Comparison of ENCODE assay signal across 22 cellular contexts in genomic region chr2:26660363-26660962, GRCh38. TPM values are rescaled to one million over a fixed set of nuclear protein-coding genes. Genes with fewer than 3 reads are reported as not detected.
A peak's percentile ranks its signal among the peaks of the same experiment; 100 is the strongest.
DNase-seq lines count a peak whose midpoint lies in the region; ATAC-seq, FAIRE-seq and TF ChIP-seq lines count a peak whose summit lies in the region.
"Had no signal": no experiment of that assay in that cellular context is flagged by ENCODE, and none has a peak within 500 bp of the region (broad histone marks: within the 10 kb centered on the region; RNA-seq: fewer than 3 reads in every experiment).

No MANE protein-coding gene starts in this region.

- WGBS in endodermal cell (ENCODE audit: insufficient coverage in 1 of 2, insufficient read length in 1 of 2), 2 experiments = 96% methylated on average over 1 of the region's 1 CpG; no CpG with 5 or more reads in 1 of the 2 experiments

- H3K27me3 ChIP-seq in endodermal cell (ENCODE audit: control insufficient read depth, insufficient read depth, low read length, poor library complexity, severe bottlenecking) = no peaks in the 10 kb centered on the region
- H3K27me3 ChIP-seq: BLaER1 had no signal

- peaks cover 3% of the 10 kb centered on the region for H3K4me1 Mint-ChIP-seq in endodermal cell

- no peaks in the 10 kb centered on the region for H3K4me1 ChIP-seq in endodermal cell (ENCODE audit: control insufficient read depth, insufficient read depth, low read length)

- H3K36me3 Mint-ChIP-seq in endodermal cell (ENCODE audit: low read depth) = no peaks in the 10 kb centered on the region
- H3K36me3 Mint-ChIP-seq: CD8-positive, alpha-beta T cell had no signal

- no peak overlapping the region for H3K9ac ChIP-seq in endodermal cell (ENCODE audit: extremely low read depth, low read length, poor library complexity, severe bottlenecking)
- H3K9ac ChIP-seq: BLaER1 had no signal

- FAIRE-seq in D721Med (lab: Jason Lieb, UNC) (peak; percentile 66), RCC 7860 (lab: Jason Lieb, UNC) (peak; percentile 25)

- DNase-seq in D721Med (ENCODE audit: insufficient read length, low spot score) = no peak
- no peak for DNase-seq in RCC 7860 (ENCODE audit: low spot score)
- no peak for DNase-seq in endodermal cell
- no peak for DNase-seq in activated CD4-positive, alpha-beta T cell treated with anti-CD3 and anti-CD28 coated beads for 1 hour
- DNase-seq: Calu3; CD8-positive, alpha-beta T cell; DMS 273 treated with DMSO at 0.1 percent for 48 hours; DND-41; EL; GOT3; H7 had no signal

- H3K9me3 Mint-ChIP-seq in endodermal cell = peaks cover 32% of the 10 kb centered on the region

- TF ChIP-seq CTCF in D721Med (IDR thresholded peaks at IDR 0.05; ENCODE audit: insufficient read depth, missing control alignments) (no peak), endodermal cell (conservative IDR thresholded peaks at IDR 0.05) (no peak)

- ATAC-seq in GM18502 (IDR thresholded peaks at IDR 0.05; ENCODE audit: poor library complexity, unreplicated experiment) (no peak), HG02970 (IDR thresholded peaks at IDR 0.05; ENCODE audit: low FRiP score, unreplicated experiment) (no peak), GM19351 (IDR thresholded peaks at IDR 0.05; ENCODE audit: unreplicated experiment) (no peak)
- ATAC-seq: CD8-positive, alpha-beta T cell; GM12878; HCT116 had no signal

- H3K9me3 ChIP-seq in endodermal cell (ENCODE audit: control insufficient read depth, low read length) = peaks cover 21% of the 10 kb centered on the region

- no peak overlapping the region for H3K27ac Mint-ChIP-seq in endodermal cell
- H3K27ac Mint-ChIP-seq: CD8-positive, alpha-beta T cell had no signal

- no peaks in the 10 kb centered on the region for H3K27me3 Mint-ChIP-seq in endodermal cell (ENCODE audit: insufficient read depth)

- H3K4me3 Mint-ChIP-seq in endodermal cell = no peak overlapping the region
- H3K4me3 Mint-ChIP-seq: CD8-positive, alpha-beta T cell had no signal

- H3K4me3 ChIP-seq in endodermal cell (ENCODE audit: low read length) = peak overlapping the region; percentile 34
- H3K4me3 ChIP-seq: BLaER1, GM12878 had no signal

- no peak overlapping the region for H3K27ac ChIP-seq in endodermal cell (ENCODE audit: low read depth, low read length)
- H3K27ac ChIP-seq: BLaER1, HL-60 had no signal

- H3K36me3 ChIP-seq in endodermal cell (ENCODE audit: control insufficient read depth, insufficient read depth, low read length) = no peaks in the 10 kb centered on the region
- H3K36me3 ChIP-seq: BLaER1 had no signal

RNA-seq across cellular contexts. Expression of gene CIB4, which starts 19.3 kb away (rescaled TPM):
- total RNA-seq in endodermal cell = not detected
- not detected for polyA plus RNA-seq in endodermal cell (2013, experiment 1 of 2)
- polyA plus RNA-seq in endodermal cell (2013, experiment 2 of 2) = not detected
- total RNA-seq: A673; Calu3; CD8-positive, alpha-beta T cell; G401; GM12878; H7; HT1080 had no signal
- polyA plus RNA-seq: AG04450, GM12878 had no signal

RNA-seq across cellular contexts. Expression of gene KCNK3, which starts 32.1 kb away (rescaled TPM):
- not detected for total RNA-seq in endodermal cell
- polyA plus RNA-seq in endodermal cell (2013, experiment 1 of 2) = 1.9 TPM
- 1.7 TPM for polyA plus RNA-seq in endodermal cell (2013, experiment 2 of 2)
- total RNA-seq: Calu3; CD8-positive, alpha-beta T cell; G401; HT1080 had no signal
- polyA plus RNA-seq: GM12878 had no signal
